In genomic region chr6:119076173-119076965, GRCh38 we compare ENCODE assay signal across 1 cellular context.
TF ChIP-seq lines count a peak whose summit lies in the region.

No MANE protein-coding gene starts in this region.

TF ChIP-seq in GM23338, 12 proteins besides CTCF, POLR2A, EP300 and RAD21 (continued from another document):
- TF ChIP-seq REST (IDR thresholded peaks at IDR 0.05; ENCODE audit: unreplicated experiment) (no peak), STAT1 (IDR thresholded peaks at IDR 0.05; ENCODE audit: unreplicated experiment) (no peak), JUNB (IDR thresholded peaks at IDR 0.05; ENCODE audit: unreplicated experiment) (no peak), ZNF331 (CRISPR knock-in tag; IDR thresholded peaks at IDR 0.05; ENCODE audit: low read depth) (no peak), ZNF114 (CRISPR knock-in tag; IDR thresholded peaks at IDR 0.05) (no peak)
TF ChIP-seq in GM23338: peak in this region for 0.
